In genomic region chr7:57305192-57305748, GRCh38 we compare ENCODE assay signal across 1 cellular context.
TF ChIP-seq lines count a peak whose summit lies in the region.

No MANE protein-coding gene starts in this region.

TF ChIP-seq in WTC11, 78 proteins besides CTCF, POLR2A, EP300 and RAD21 (continued from another document):
- TF ChIP-seq ZNF425 (CRISPR knock-in tag; conservative IDR thresholded peaks at IDR 0.05) (no peak), GTF2I (CRISPR knock-in tag; conservative IDR thresholded peaks at IDR 0.05) (no peak), NFYB (CRISPR knock-in tag; conservative IDR thresholded peaks at IDR 0.05; ENCODE audit: low read depth) (no peak), MLX (CRISPR knock-in tag; IDR thresholded peaks at IDR 0.05) (no peak), NFATC4 (CRISPR knock-in tag; IDR thresholded peaks at IDR 0.05) (no peak), FOXP4 (CRISPR knock-in tag; IDR thresholded peaks at IDR 0.05) (no peak), FOXK1 (CRISPR knock-in tag; IDR thresholded peaks at IDR 0.05) (no peak), NR1H2 (CRISPR knock-in tag; IDR thresholded peaks at IDR 0.05) (no peak), CREB1 (CRISPR knock-in tag; IDR thresholded peaks at IDR 0.05) (no peak), TEAD4 (CRISPR knock-in tag; IDR thresholded peaks at IDR 0.05) (no peak)
